In genomic region chr5:138653502-138653901, GRCh38 we compare ENCODE assay signal across 10 cellular contexts.
A peak's percentile ranks its signal among the peaks of the same experiment; 100 is the strongest.
DNase-seq lines count a peak whose midpoint lies in the region; ATAC-seq, FAIRE-seq and TF ChIP-seq lines count a peak whose summit lies in the region.
"Had no signal": no experiment of that assay in that cellular context is flagged by ENCODE, and none has a peak within 500 bp of the region (broad histone marks: within the 10 kb centered on the region; RNA-seq: fewer than 3 reads in every experiment).

No MANE protein-coding gene starts in this region.

- no peak overlapping the region for H2BK120ac ChIP-seq in mesenchymal stem cell (ENCODE audit: low read depth, low read length)

- intact Hi-C loops in GM12878 (cut with micrococcal nuclease; ENCODE audit: unreplicated experiment): no loop called here

- in situ Hi-C loops in GM12878 (cut with MboI): no loop called here

- BruUV-seq in GM12878 (replicated peaks; lab: Mats Ljungman, UMichigan): no TSS peak

- H2AFZ ChIP-seq in GM12878 (ENCODE audit: control insufficient read depth, low read depth, low read length): no peak overlapping the region
- H2AFZ ChIP-seq in mesenchymal stem cell (ENCODE audit: low read depth, low read length): no peak overlapping the region

- H3K79me2 ChIP-seq in GM12878 (ENCODE audit: control insufficient read depth, insufficient read depth, low read length): no peaks in the 10 kb centered on the region

- H3K79me1 ChIP-seq in mesenchymal stem cell (replicated peaks; ENCODE audit: low read length, poor library complexity, severe bottlenecking): no peaks in the 10 kb centered on the region

- H3K4me1 ChIP-seq in GM12878 (ENCODE audit: control insufficient read depth, insufficient read depth, low read length): peaks cover 42% of the 10 kb centered on the region
- peaks cover 14% of the 10 kb centered on the region for H3K4me1 ChIP-seq in mesenchymal stem cell (ENCODE audit: control insufficient read depth, insufficient read depth, low read depth, low read length)

- H3K4ac ChIP-seq in mesenchymal stem cell (ENCODE audit: low read depth in 1 of 2, low read length in 2 of 2): no peak overlapping the region

- no peaks in the 10 kb centered on the region for H3K27me3 ChIP-seq in GM12878 (replicated peaks in 1 of 2; ENCODE audit: control insufficient read depth in 2 of 2, insufficient read depth in 2 of 2, low read length in 1 of 2)
- peaks cover 17 to 34% of the 10 kb centered on the region in 2 experiments for H3K27me3 ChIP-seq in mesenchymal stem cell (ENCODE audit: control insufficient read depth in 1 of 2, insufficient read depth in 1 of 2, low read length in 2 of 2)

- WGBS in GM12878 (ENCODE audit: insufficient coverage, insufficient replicate concordance, low lambda C conversion rate, missing lambda C conversion rate): 16% methylated on average over 4 of the region's 4 CpGs
- 76% methylated on average over 4 of the region's 4 CpGs for WGBS in mesenchymal stem cell

- H2AK5ac ChIP-seq in mesenchymal stem cell (ENCODE audit: low read length, severe bottlenecking): no peak overlapping the region

- no peak for TF ChIP-seq POLR2A in GM12878 (IDR thresholded peaks at IDR 0.05; ENCODE audit: low read depth, low read length)

- no peak overlapping the region for H3K4me3 ChIP-seq in GM12878
- H3K4me3 ChIP-seq in mesenchymal stem cell (ENCODE audit: insufficient read depth in 1 of 2, low read depth in 1 of 2, low read length in 2 of 2): no peak overlapping the region
- H3K4me3 ChIP-seq: SK-N-MC had no signal

- H4K8ac ChIP-seq in mesenchymal stem cell (ENCODE audit: low read length): no peak overlapping the region

- RAD21 ChIA-PET in GM12878 (lab: Charles Lee; ENCODE audit: unreplicated experiment): interaction anchor here (0.8 kb wide), 1 partner anchor 609 kb away, joined by 3 read pairs; no protein-coding TSS in a partner anchor

- DNase-seq in NCI-H82 (lab: John Stamatoyannopoulos, UW) (peak; percentile 30), NCI-H82 treated with DMSO at 0.1 percent for 48 hours (lab: John Stamatoyannopoulos, UW; ENCODE audit: unreplicated experiment) (no peak), GM12878 (ENCODE audit: low read depth, low spot score) (no peak), mesenchymal stem cell (peak; percentile 22), NCI-H446 treated with DMSO at 0.1 percent for 48 hours (lab: John Stamatoyannopoulos, UW) (no peak)

- peak in 1 of 3 experiments; percentile 28; a peak in 2 of 6 replicates for TF ChIP-seq CTCF in GM12878 (IDR thresholded peaks at IDR 0.05 in 2 of 3, conservative IDR thresholded peaks at IDR 0.05 in 1 of 3; ENCODE audit: control insufficient read depth in 2 of 3, extremely low read depth in 1 of 3, insufficient read depth in 1 of 3, low read depth in 3 of 3, low read length in 3 of 3)

- H2BK12ac ChIP-seq in mesenchymal stem cell (ENCODE audit: low read length in 2 of 2): no peak overlapping the region

- H3K9ac ChIP-seq in GM12878 (ENCODE audit: control insufficient read depth, insufficient read depth, low read length) (no peak overlapping the region), mesenchymal stem cell (ENCODE audit: low read length) (no peak overlapping the region)

- H3K4me2 ChIP-seq in GM12878 (ENCODE audit: control insufficient read depth, insufficient read depth) (no peak overlapping the region), mesenchymal stem cell (ENCODE audit: low read length, poor library complexity, severe bottlenecking) (no peak overlapping the region)

- no peak overlapping the region for H3K23ac ChIP-seq in mesenchymal stem cell (ENCODE audit: low read length in 2 of 2)

- TF ChIP-seq RAD21 in Ishikawa (IDR thresholded peaks at IDR 0.05; ENCODE audit: low read depth) (peak; percentile 80), GM12878 (IDR thresholded peaks at IDR 0.05; ENCODE audit: insufficient read depth, low read depth, low read length) (no peak; the same call in 1 of the 2 replicates)

- no peak overlapping the region for H4K91ac ChIP-seq in mesenchymal stem cell (ENCODE audit: low read length)

- no peak overlapping the region for H2BK15ac ChIP-seq in mesenchymal stem cell (ENCODE audit: low read depth, poor library complexity, severe bottlenecking)

- no peaks in the 10 kb centered on the region for H4K20me1 ChIP-seq in GM12878 (ENCODE audit: control insufficient read depth, insufficient read depth)

- H2BK5ac ChIP-seq in mesenchymal stem cell (ENCODE audit: low read depth, low read length, poor library complexity, severe bottlenecking): no peak overlapping the region

- H3K9me3 ChIP-seq in GM12878 (replicated peaks; ENCODE audit: control insufficient read depth, insufficient read depth, low read length) (no peaks in the 10 kb centered on the region), mesenchymal stem cell (ENCODE audit: control insufficient read depth, low read length) (no peaks in the 10 kb centered on the region)
- H3K9me3 ChIP-seq: neutrophil had no signal

- POLR2A ChIA-PET in GM12878 (lab: Charles Lee): interaction anchor here (0.6 kb wide), 1 partner anchor 18 kb away, joined by 5 read pairs; no protein-coding TSS in a partner anchor

- no peak overlapping the region for H3K18ac ChIP-seq in mesenchymal stem cell (ENCODE audit: low read depth in 1 of 2, low read length in 2 of 2)

- CTCF ChIA-PET in GM12878 (lab: Yijun Ruan, JAX): interaction anchor here (0.6 to 1.7 kb wide), 4 partner anchors 74 to 609 kb away, joined by 3 to 5 read pairs (median 4); partner anchors contain the start of gene HSPA9

- no peak overlapping the region for H3K14ac ChIP-seq in mesenchymal stem cell (ENCODE audit: low read length in 2 of 2)

- SMC1A ChIA-PET in GM12878 (lab: Charles Lee; ENCODE audit: uncharacterized antibody, unreplicated experiment): no interaction called here

- peak; percentile 47 for ATAC-seq in GM12878
- no peak for ATAC-seq in HG03045 (IDR thresholded peaks at IDR 0.05; ENCODE audit: unreplicated experiment)
- ATAC-seq in HG03439 (IDR thresholded peaks at IDR 0.05; ENCODE audit: unreplicated experiment): no peak

- H3K27ac ChIP-seq in GM12878 (ENCODE audit: control insufficient read depth, insufficient read depth): no peak overlapping the region
- no peak overlapping the region for H3K27ac ChIP-seq in mesenchymal stem cell (ENCODE audit: low read length, poor library complexity, severe bottlenecking)
- H3K27ac ChIP-seq: neutrophil, SK-N-MC had no signal

- TF ChIP-seq EP300 in Ishikawa (IDR thresholded peaks at IDR 0.05; ENCODE audit: borderline replicate concordance): no peak
- no peak for TF ChIP-seq EP300 in GM12878 (IDR thresholded peaks at IDR 0.05; ENCODE audit: borderline replicate concordance in 1 of 2, control insufficient read depth in 1 of 2, low read depth in 2 of 2, low read length in 2 of 2)

- FAIRE-seq in GM12878 (lab: Jason Lieb, UNC): no peak

- no peaks in the 10 kb centered on the region for H3K36me3 ChIP-seq in GM12878 (ENCODE audit: control insufficient read depth in 2 of 2, insufficient read depth in 2 of 2, low read length in 1 of 2)
- no peaks in the 10 kb centered on the region for H3K36me3 ChIP-seq in mesenchymal stem cell (ENCODE audit: control insufficient read depth in 1 of 2, insufficient read depth in 2 of 2, low read depth in 1 of 2, low read length in 2 of 2)
- H3K36me3 ChIP-seq: neutrophil had no signal

TF ChIP-seq in Ishikawa, 13 proteins besides CTCF, POLR2A, EP300 and RAD21 (continues in another document):
- TF ChIP-seq FOXM1 (IDR thresholded peaks at IDR 0.05; ENCODE audit: borderline replicate concordance, low read depth) (no peak), CREB1 (IDR thresholded peaks at IDR 0.05; ENCODE audit: low read depth) (no peak), TAF1 (IDR thresholded peaks at IDR 0.05; ENCODE audit: low read depth) (no peak)

TF ChIP-seq in GM12878, 131 proteins besides CTCF, POLR2A, EP300 and RAD21:
- TF ChIP-seq NFIC (IDR thresholded peaks at IDR 0.05; ENCODE audit: low read depth, low read length) (no peak), POU2F2 (IDR thresholded peaks at IDR 0.05; ENCODE audit: borderline replicate concordance, low read depth, low read length) (no peak), HSF1 (IDR thresholded peaks at IDR 0.05; ENCODE audit: low read depth, low read length) (no peak), ATF2 (IDR thresholded peaks at IDR 0.05; ENCODE audit: low read length) (no peak), NR2F1 (conservative IDR thresholded peaks at IDR 0.05) (no peak), FOXM1 (IDR thresholded peaks at IDR 0.05; ENCODE audit: low read depth, low read length) (no peak), PAX8 (IDR thresholded peaks at IDR 0.05) (no peak), MYC (IDR thresholded peaks at IDR 0.05; ENCODE audit: insufficient read depth, insufficient read length, insufficient replicate concordance, low read length, severe bottlenecking) (no peak), SUPT20H (IDR thresholded peaks at IDR 0.05; ENCODE audit: borderline replicate concordance, control insufficient read depth, low read depth, low read length) (no peak), GATAD2B (conservative IDR thresholded peaks at IDR 0.05; ENCODE audit: low read depth) (no peak)

Comparison
In these comparisons a context has a peak if more than half of its experiments do, and no peak if none do; other contexts are left out.
1. DNase-seq: peak in NCI-H82 (single experiment) and mesenchymal stem cell (single experiment); none in NCI-H82 treated with DMSO at 0.1 percent for 48 hours (single experiment), GM12878 (single experiment) and NCI-H446 treated with DMSO at 0.1 percent for 48 hours (single experiment).